Comparison of ENCODE assay signal across 9 cellular contexts in the genomic region with DNA sequence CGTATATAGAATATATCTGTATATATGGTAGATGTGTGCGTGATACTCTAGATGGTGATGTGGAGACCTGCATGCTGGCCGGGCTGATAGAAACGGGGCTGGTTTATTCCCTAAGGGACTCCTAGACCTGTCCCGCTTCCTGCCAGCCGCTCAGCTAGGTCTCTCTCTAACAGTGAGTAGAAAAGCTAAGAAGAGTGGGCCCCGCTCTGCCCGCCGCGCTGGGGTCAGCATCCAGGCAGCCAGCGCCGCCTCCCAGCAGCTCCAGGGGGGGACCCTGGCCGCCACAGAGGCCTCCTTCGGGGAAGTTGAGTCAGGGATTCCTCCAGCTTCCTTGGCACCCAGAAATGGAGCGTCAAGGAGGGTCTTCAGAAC. TPM values are rescaled to one million over a fixed set of nuclear protein-coding genes. Genes with fewer than 3 reads are reported as not detected.
DNase-seq lines count a peak whose midpoint lies in the region; ATAC-seq and TF ChIP-seq lines count a peak whose summit lies in the region.
"Had no signal": no experiment of that assay in that cellular context is flagged by ENCODE, and none has a peak within 500 bp of the region (broad histone marks: within the 10 kb centered on the region; RNA-seq: fewer than 3 reads in every experiment).

No MANE protein-coding gene starts in this region.

- peak overlapping the region; percentile 30 to 45 (median 34) for H3K4me3 ChIP-seq in gastrocnemius medialis

- in situ Hi-C loops in gastrocnemius medialis (cut with MboI; ENCODE audit: low sequenced_read_pairs in 4 of 4) = loop anchor here in 2 of 4 donors (10.0 kb wide), 2 partner anchors 57 to 97 kb away; a partner anchor contains a TSS

- peaks cover 3% of the 10 kb centered on the region for H3K36me3 Mint-ChIP-seq in effector memory CD8-positive, alpha-beta T cell (ENCODE audit: insufficient read depth)

- H3K4me1 ChIP-seq in gastrocnemius medialis = peaks cover 32 to 45% of the 10 kb centered on the region in 2 donors

- no peaks in the 10 kb centered on the region for H3K27me3 ChIP-seq in gastrocnemius medialis

- H3K27ac Mint-ChIP-seq in effector memory CD8-positive, alpha-beta T cell = peak overlapping the region; percentile 50 to 84
- H3K27ac Mint-ChIP-seq: T-helper 1 cell treated with Interleukin-12 subunit alpha and Interleukin-12 subunit beta and Interleukin-4 antibody, amounts not matched to agents 30 μg/mL and 1 μg/mL, for 36 hours had no signal

- intact Hi-C loops in gastrocnemius medialis (cut with DNase I; ENCODE audit: low total_unique reads) = no loop called here

- H3K9me3 Mint-ChIP-seq in effector memory CD8-positive, alpha-beta T cell = no peaks in the 10 kb centered on the region
- H3K9me3 Mint-ChIP-seq: T-helper 1 cell treated with Interleukin-12 subunit alpha and Interleukin-12 subunit beta and Interleukin-4 antibody, amounts not matched to agents 30 μg/mL and 1 μg/mL, for 36 hours had no signal

- H3K27ac ChIP-seq in gastrocnemius medialis = peak overlapping the region; percentile 88 to 94 (median 91)

- peaks cover 18 to 27% of the 10 kb centered on the region in 2 donors for H3K4me1 Mint-ChIP-seq in effector memory CD8-positive, alpha-beta T cell (ENCODE audit: low read depth in 2 of 2)

- ATAC-seq in GM18868 (IDR thresholded peaks at IDR 0.05; ENCODE audit: unreplicated experiment) = peak; percentile 47
- peak; percentile 46 for ATAC-seq in HG03432 (IDR thresholded peaks at IDR 0.05; ENCODE audit: unreplicated experiment)
- ATAC-seq in effector memory CD8-positive, alpha-beta T cell (replicated peaks) = peak; percentile 19
- no peak for ATAC-seq in gastrocnemius medialis
- ATAC-seq in HG02642 (IDR thresholded peaks at IDR 0.05; ENCODE audit: poor library complexity, unreplicated experiment) = no peak
- ATAC-seq in HG02571 (IDR thresholded peaks at IDR 0.05; ENCODE audit: unreplicated experiment) = no peak

- TF ChIP-seq POLR2A in gastrocnemius medialis (IDR thresholded peaks at IDR 0.05) = no peak

- no peak for TF ChIP-seq CTCF in gastrocnemius medialis (IDR thresholded peaks at IDR 0.05 in 4 of 5, conservative IDR thresholded peaks at IDR 0.05 in 1 of 5)

- H3K27me3 Mint-ChIP-seq in effector memory CD8-positive, alpha-beta T cell = no peaks in the 10 kb centered on the region

- H3K36me3 ChIP-seq in gastrocnemius medialis = no peaks in the 10 kb centered on the region

- peak overlapping the region; percentile 48 to 69 for H3K4me3 Mint-ChIP-seq in effector memory CD8-positive, alpha-beta T cell
- H3K4me3 Mint-ChIP-seq: T-helper 1 cell treated with Interleukin-12 subunit alpha and Interleukin-12 subunit beta and Interleukin-4 antibody, amounts not matched to agents 30 μg/mL and 1 μg/mL, for 36 hours had no signal

- no peaks in the 10 kb centered on the region for H3K9me3 ChIP-seq in gastrocnemius medialis

- no peak for DNase-seq in effector memory CD8-positive, alpha-beta T cell
- DNase-seq in gastrocnemius medialis = no peak
- DNase-seq in D341Med (ENCODE audit: low spot score) = no peak
- DNase-seq in 8988T = no peak

RNA-seq across cellular contexts. Expression of a gene that starts 9.4 kb away (rescaled TPM):
- 10 to 100 TPM in 2 of 4 donors, 1 to 10 TPM in 2; 8.1 to 19.7 (median 10.6) TPM for total RNA-seq in gastrocnemius medialis

RNA-seq across cellular contexts. Expression of a gene that starts 11.7 kb away (rescaled TPM):
- 1 to 10 TPM in 2 of 4 donors, under 1 TPM in 1, not detected in 1; 0.33 to 3.7 (median 1.1) TPM for total RNA-seq in gastrocnemius medialis

RNA-seq across cellular contexts. Expression of a gene that starts 26.9 kb away (rescaled TPM):
- total RNA-seq in gastrocnemius medialis = 10 to 100 TPM; 11.4 to 29.8 (median 23.3) TPM

RNA-seq across cellular contexts. Expression of a gene that starts 57.5 kb away (rescaled TPM):
- 10 to 100 TPM; 13.6 to 31.1 (median 27.4) TPM for total RNA-seq in gastrocnemius medialis

Comparison
In these comparisons a context has a peak if more than half of its experiments do, and no peak if none do; other contexts are left out.
1. ATAC-seq: peak in GM18868 (single experiment), HG03432 (single experiment) and effector memory CD8-positive, alpha-beta T cell (single experiment); none in gastrocnemius medialis (0 of 2), HG02642 (single experiment) and HG02571 (single experiment).